In genomic region chr9:128169925-128170324, GRCh38 we compare ENCODE assay signal across 17 cellular contexts. TPM values are rescaled to one million over a fixed set of nuclear protein-coding genes. Genes with fewer than 3 reads are reported as not detected.
DNase-seq lines count a peak whose midpoint lies in the region; TF ChIP-seq lines count a peak whose summit lies in the region.
"Had no signal": no experiment of that assay in that cellular context is flagged by ENCODE, and none has a peak within 500 bp of the region (broad histone marks: within the 10 kb centered on the region; RNA-seq: fewer than 3 reads in every experiment).

No MANE protein-coding gene starts in this region.

- peaks cover 25% of the 10 kb centered on the region for H3K36me3 Mint-ChIP-seq in osteocyte (ENCODE audit: unreplicated experiment)

- no peak for TF ChIP-seq CTCF in osteocyte (IDR thresholded peaks at IDR 0.05)

- peak; percentile 46 for DNase-seq in NCI-H82 (lab: John Stamatoyannopoulos, UW)
- DNase-seq in NCI-H82 treated with DMSO at 0.1 percent for 48 hours (lab: John Stamatoyannopoulos, UW; ENCODE audit: unreplicated experiment), result no peak
- DNase-seq in NCI-H2171 treated with DMSO at 0.1 percent for 48 hours (lab: John Stamatoyannopoulos, UW), result peak; percentile 99
- peak in 30 of 42 donors; percentile 12 to 83 (median 46) for DNase-seq in head of caudate nucleus
- DNase-seq in HCEC 1CT, result no peak
- no peak for DNase-seq in effector CD4-positive, alpha-beta T cell
- no peak for DNase-seq in osteocyte (ENCODE audit: extremely low spot score, unreplicated experiment)
- DNase-seq: C1 segment of cervical spinal cord, DMS79, H7, KG1, NCI-H1092, NCI-H1930, NCI-H226, SIG-M5 had no signal

- H3K4me1 Mint-ChIP-seq in osteocyte (ENCODE audit: unreplicated experiment), result no peaks in the 10 kb centered on the region

- intact Hi-C loops in head of caudate nucleus (cut with DNase I), result no loop called here

- peak overlapping the region; percentile 51 for H3K27ac ChIP-seq in temporal lobe (ENCODE audit: low read depth, low read length)

- no peak overlapping the region for H3K4me3 Mint-ChIP-seq in osteocyte (ENCODE audit: unreplicated experiment)

- H3K27me3 Mint-ChIP-seq in osteocyte (ENCODE audit: unreplicated experiment), result no peaks in the 10 kb centered on the region

- no peaks in the 10 kb centered on the region for H3K9me3 Mint-ChIP-seq in osteocyte (ENCODE audit: unreplicated experiment)

- no peak overlapping the region for H3K27ac Mint-ChIP-seq in osteocyte (ENCODE audit: unreplicated experiment)

RNA-seq across cellular contexts. Expression of gene BBLN, which starts 9.9 kb away (rescaled TPM):
- total RNA-seq in temporal lobe (44.7 TPM), osteocyte (93.3 and 93.9 TPM in 2 replicates)

RNA-seq across cellular contexts. Expression of gene LCN2, which starts 20.7 kb away (rescaled TPM):
- total RNA-seq in temporal lobe (0.25 TPM), osteocyte (not detected in 2 replicates)
- total RNA-seq: H7, M059J had no signal

RNA-seq across cellular contexts. Expression of gene CIZ1, which starts 21.4 kb away (rescaled TPM):
- 23.6 TPM for total RNA-seq in temporal lobe
- 147 and 170 TPM in 2 replicates for total RNA-seq in osteocyte

RNA-seq across cellular contexts. Expression of gene DNM1, which starts 33.3 kb away (rescaled TPM):
- total RNA-seq in temporal lobe (108 TPM), osteocyte (40.2 and 45.4 TPM in 2 replicates)

RNA-seq across cellular contexts. Expression of gene PTGES2, which starts 42.4 kb away (rescaled TPM):
- total RNA-seq in temporal lobe, result 40.1 TPM
- 79.2 and 80.3 TPM in 2 replicates for total RNA-seq in osteocyte

Comparison
In these comparisons a context has a peak if more than half of its experiments do, and no peak if none do; other contexts are left out.
1. DNase-seq: peak in NCI-H82 (single experiment), NCI-H2171 treated with DMSO at 0.1 percent for 48 hours (single experiment) and head of caudate nucleus (30 of 42); none in NCI-H82 treated with DMSO at 0.1 percent for 48 hours (single experiment), HCEC 1CT (single experiment), effector CD4-positive, alpha-beta T cell (single experiment) and osteocyte (single experiment).